In genomic region chr10:47024399-47025252, GRCh38 we compare ENCODE assay signal across 8 cellular contexts.
DNase-seq lines count a peak whose midpoint lies in the region; ATAC-seq, FAIRE-seq and TF ChIP-seq lines count a peak whose summit lies in the region.

No MANE protein-coding gene starts in this region.

- 0 out of 2 replicates have a peak, but pooled peaks cover 4% of the 10 kb centered on the region for H3K9me3 Mint-ChIP-seq in WTC11

- H3K4me3 ChIP-seq in BJ (ENCODE audit: low read depth, low read length) (no peak overlapping the region), breast epithelium (no peak overlapping the region), keratinocyte (ENCODE audit: control insufficient read depth in 2 of 3, extremely low read depth in 1 of 3, insufficient read depth in 2 of 3, low read depth in 1 of 3, low read length in 3 of 3) (no peak overlapping the region)

- H3K9me3 ChIP-seq in breast epithelium: no peaks in the 10 kb centered on the region
- H3K9me3 ChIP-seq in keratinocyte (ENCODE audit: control insufficient read depth, low read depth, low read length): no peaks in the 10 kb centered on the region

- H3K79me2 ChIP-seq in keratinocyte (ENCODE audit: control insufficient read depth, insufficient read depth, low read length): no peaks in the 10 kb centered on the region

- ATAC-seq in GM18909 (IDR thresholded peaks at IDR 0.05; ENCODE audit: poor library complexity, unreplicated experiment) (peak; percentile 48), WTC11 (peak; percentile 96), GM18861 (IDR thresholded peaks at IDR 0.05; ENCODE audit: unreplicated experiment) (no peak)

- no peaks in the 10 kb centered on the region for H3K4me1 ChIP-seq in breast epithelium
- H3K4me1 ChIP-seq in keratinocyte (ENCODE audit: control insufficient read depth, extremely low read depth, insufficient read depth, low read length): no peaks in the 10 kb centered on the region

- H3K9ac ChIP-seq in keratinocyte (ENCODE audit: control insufficient read depth, extremely low read depth, insufficient read depth, low read length): no peak overlapping the region

- no peaks in the 10 kb centered on the region for H3K36me3 Mint-ChIP-seq in WTC11

- H3K36me3 ChIP-seq in BJ (ENCODE audit: control insufficient read depth, insufficient read depth, low read length) (no peaks in the 10 kb centered on the region), breast epithelium (no peaks in the 10 kb centered on the region), keratinocyte (ENCODE audit: control insufficient read depth in 2 of 2, extremely low read depth in 1 of 2, insufficient read depth in 2 of 2, low read length in 2 of 2) (no peaks in the 10 kb centered on the region)

- DNase-seq in BJ (ENCODE audit: low read depth) (no peak), M059J (ENCODE audit: low read depth) (peak; percentile 47), WTC11 (ENCODE audit: low spot score) (peak; percentile 79), breast epithelium (ENCODE audit: low spot score in 2 of 2) (peak; percentile 35 to 65), keratinocyte (ENCODE audit: low read depth, low spot score) (peak; percentile 25)
- peak; percentile 71 for DNase-seq in stimulated activated CD4-positive, alpha-beta T cell treated with anti-CD3 and anti-CD28 coated beads, Interleukin-1b, Interleukin-23, amount 100 ng/mL, for 48 hours

- H2AFZ ChIP-seq in keratinocyte (ENCODE audit: control insufficient read depth, low read length): no peak overlapping the region

- H3K27ac Mint-ChIP-seq in WTC11: no peak overlapping the region

- POLR2A ChIA-PET in BJ (lab: Charles Lee): no interaction called here
- POLR2A ChIA-PET in WTC11 (lab: Charles Lee): no interaction called here

- H3K4me3 Mint-ChIP-seq in WTC11: no peak overlapping the region

- H3K27me3 ChIP-seq in BJ (ENCODE audit: control insufficient read depth, insufficient read depth, low read length): no peaks in the 10 kb centered on the region
- no peaks in the 10 kb centered on the region for H3K27me3 ChIP-seq in breast epithelium
- H3K27me3 ChIP-seq in keratinocyte (ENCODE audit: control insufficient read depth, extremely low read depth, insufficient read depth, low read length): peaks cover 7% of the 10 kb centered on the region

- H4K20me1 ChIP-seq in keratinocyte (ENCODE audit: control insufficient read depth, extremely low read depth, insufficient read depth, low read length): no peaks in the 10 kb centered on the region

- H3K4me1 Mint-ChIP-seq in WTC11: no peaks in the 10 kb centered on the region

- intact Hi-C loops in breast epithelium (cut with DNase I; ENCODE audit: low total_unique reads): no loop called here

- FAIRE-seq in keratinocyte (lab: Jason Lieb, UNC): peak; percentile 94

- H3K27ac ChIP-seq in breast epithelium (peak overlapping the region in 1 of 2 donors; percentile 20), keratinocyte (ENCODE audit: control insufficient read depth, insufficient read depth, low read length) (no peak overlapping the region)

- TF ChIP-seq POLR2A in breast epithelium (IDR thresholded peaks at IDR 0.05): no peak

- CTCF ChIA-PET in BJ (lab: Yijun Ruan, JAX) (interaction anchor here (0.6 to 4.4 kb wide), 34 partner anchors 8 to 336 kb away, joined by 3 to 107 read pairs (median 4); partner anchors contain the start of gene RBP3), WTC11 (lab: Charles Lee) (interaction anchor here (0.6 to 2.7 kb wide), 42 partner anchors 8 to 359 kb away, joined by 3 to 37 read pairs (median 5); partner anchors contain the start of genes GDF10 and ZNF488)

- no peaks in the 10 kb centered on the region for H3K9me1 ChIP-seq in keratinocyte (ENCODE audit: control insufficient read depth, extremely low read depth, insufficient read depth, low read length)

- TF ChIP-seq CTCF in BJ (IDR thresholded peaks at IDR 0.05; ENCODE audit: insufficient read depth, low read depth, low read length): peak; percentile 89
- peak; percentile 63 for TF ChIP-seq CTCF in WTC11 (IDR thresholded peaks at IDR 0.05)
- peak; percentile 50 to 72 (median 69) for TF ChIP-seq CTCF in breast epithelium (IDR thresholded peaks at IDR 0.05)
- TF ChIP-seq CTCF in keratinocyte (optimal IDR thresholded peaks at IDR 0.05 in 1 of 3, IDR thresholded peaks at IDR 0.05 in 1 of 3, conservative IDR thresholded peaks at IDR 0.05 in 1 of 3; ENCODE audit: extremely low read depth in 1 of 3, insufficient read depth in 2 of 3, low read length in 3 of 3): peak; percentile 91 to 99 (median 98)

- dilution Hi-C loops in keratinocyte (cut with MboI; ENCODE audit: extremely low pct_ligation_motif_present, low sequenced_read_pairs): no loop called here

- no peak overlapping the region for H3K4me2 ChIP-seq in keratinocyte (ENCODE audit: control insufficient read depth, extremely low read depth, insufficient read depth, low read depth, low read length)

- no peaks in the 10 kb centered on the region for H3K27me3 Mint-ChIP-seq in WTC11 (ENCODE audit: low read depth)

TF ChIP-seq in WTC11, 78 proteins besides CTCF, POLR2A, EP300 and RAD21:
- peak; percentile 85 for TF ChIP-seq NFE2L1 (CRISPR knock-in tag; IDR thresholded peaks at IDR 0.05)
- TF ChIP-seq NFYB (CRISPR knock-in tag; conservative IDR thresholded peaks at IDR 0.05; ENCODE audit: low read depth): no peak
